Comparison of ENCODE assay signal across 21 cellular contexts in the genomic region with DNA sequence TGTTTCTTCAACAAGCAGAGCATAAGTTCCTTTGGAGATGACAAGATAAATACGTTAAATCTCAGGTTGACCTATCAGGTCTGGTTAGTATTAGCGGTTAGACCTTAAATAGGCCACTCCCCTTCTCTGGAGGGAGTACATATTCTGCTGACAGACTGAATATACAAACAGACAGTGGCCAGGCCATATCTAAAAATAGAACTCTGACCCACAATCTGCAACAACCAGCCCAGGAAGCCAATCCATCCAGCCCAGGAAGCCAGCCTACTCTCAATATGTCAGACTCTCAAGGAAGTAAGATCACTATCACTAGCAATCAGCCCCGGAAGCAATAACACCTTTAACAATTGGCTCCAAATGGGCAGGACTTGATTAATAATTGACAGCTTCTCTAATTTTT. TPM values are rescaled to one million over a fixed set of nuclear protein-coding genes. Genes with fewer than 3 reads are reported as not detected.
DNase-seq lines count a peak whose midpoint lies in the region; ATAC-seq and TF ChIP-seq lines count a peak whose summit lies in the region.
"Had no signal": no experiment of that assay in that cellular context is flagged by ENCODE, and none has a peak within 500 bp of the region (broad histone marks: within the 10 kb centered on the region; RNA-seq: fewer than 3 reads in every experiment).

No MANE protein-coding gene starts in this region.

- peak; percentile 29 for DNase-seq in activated CD4-positive, alpha-beta T cell treated with anti-CD3 and anti-CD28 coated beads, Interleukin-2, amount 10 ng/mL, durations not matched to agents 24 days and 14 days
- DNase-seq in activated CD4-positive, alpha-beta T cell treated with anti-CD3 and anti-CD28 coated beads for 4 hours, result no peak
- no peak for DNase-seq in left ventricle myocardium inferior
- no peak for DNase-seq in gastrocnemius medialis
- no peak for DNase-seq in NCI-H1417 (lab: John Stamatoyannopoulos, UW)
- DNase-seq in stimulated activated CD4-positive, alpha-beta T cell treated with anti-CD3 and anti-CD28 coated beads, Interleukin-4, amount 100 ng/mL, for 4 hours, result no peak
- DNase-seq: 8988T; BE2C; CD4-positive, alpha-beta memory T cell; H9; NCI-H1436; NCI-H2029; NCI-H2171; NCI-H510A treated with DMSO at 0.1 percent for 48 hours; NCI-H82; SHP77 had no signal

- intact Hi-C loops in activated CD4-positive, alpha-beta T cell treated with anti-CD3 and anti-CD28 coated beads, Interleukin-2, amount 10 ng/mL, durations not matched to agents 24 days and 14 days (cut with micrococcal nuclease), result no loop called here
- intact Hi-C loops in left ventricle myocardium inferior (cut with micrococcal nuclease), result no loop called here
- intact Hi-C loops in gastrocnemius medialis (cut with DNase I; ENCODE audit: low total_unique reads), result no loop called here

- H3K27ac Mint-ChIP-seq in activated CD4-positive, alpha-beta T cell treated with anti-CD3 and anti-CD28 coated beads, Interleukin-2, amount 10 ng/mL, durations not matched to agents 24 days and 14 days, result no peak overlapping the region
- H3K27ac Mint-ChIP-seq: CD4-positive, alpha-beta memory T cell; H9 had no signal

- H3K9me3 Mint-ChIP-seq in activated CD4-positive, alpha-beta T cell treated with anti-CD3 and anti-CD28 coated beads, Interleukin-2, amount 10 ng/mL, durations not matched to agents 24 days and 14 days, result peaks cover 35% of the 10 kb centered on the region

- no peak overlapping the region for H3K4me3 Mint-ChIP-seq in activated CD4-positive, alpha-beta T cell treated with anti-CD3 and anti-CD28 coated beads, Interleukin-2, amount 10 ng/mL, durations not matched to agents 24 days and 14 days
- H3K4me3 Mint-ChIP-seq: CD4-positive, alpha-beta memory T cell; H9 had no signal

- H3K27me3 Mint-ChIP-seq in activated CD4-positive, alpha-beta T cell treated with anti-CD3 and anti-CD28 coated beads, Interleukin-2, amount 10 ng/mL, durations not matched to agents 24 days and 14 days, result peaks cover 7% of the 10 kb centered on the region

- no peak for TF ChIP-seq CTCF in left ventricle myocardium inferior (IDR thresholded peaks at IDR 0.05; ENCODE audit: borderline replicate concordance)
- TF ChIP-seq CTCF in gastrocnemius medialis (IDR thresholded peaks at IDR 0.05 in 4 of 5, conservative IDR thresholded peaks at IDR 0.05 in 1 of 5), result no peak

- H3K36me3 ChIP-seq in left ventricle myocardium inferior, result no peaks in the 10 kb centered on the region
- no peaks in the 10 kb centered on the region for H3K36me3 ChIP-seq in gastrocnemius medialis
- H3K36me3 ChIP-seq: BE2C had no signal

- peaks cover 4% of the 10 kb centered on the region for H3K36me3 Mint-ChIP-seq in activated CD4-positive, alpha-beta T cell treated with anti-CD3 and anti-CD28 coated beads, Interleukin-2, amount 10 ng/mL, durations not matched to agents 24 days and 14 days (ENCODE audit: low read depth)

- H3K4me3 ChIP-seq in left ventricle myocardium inferior (no peak overlapping the region), gastrocnemius medialis (no peak overlapping the region)

- peak overlapping the region; percentile 40 for H3K27ac ChIP-seq in left ventricle myocardium inferior (replicated peaks)
- H3K27ac ChIP-seq in gastrocnemius medialis, result no peak overlapping the region
- H3K27ac ChIP-seq: HL-60 had no signal

- ATAC-seq in gastrocnemius medialis (peak; percentile 58 to 70), HG02678 (IDR thresholded peaks at IDR 0.05; ENCODE audit: unreplicated experiment) (no peak)
- ATAC-seq: Panc1 had no signal

- H3K27me3 ChIP-seq in left ventricle myocardium inferior (ENCODE audit: low read depth) (peaks cover 3% of the 10 kb centered on the region), gastrocnemius medialis (no peaks in the 10 kb centered on the region)
- H3K27me3 ChIP-seq: BE2C had no signal

- TF ChIP-seq POLR2A in gastrocnemius medialis (IDR thresholded peaks at IDR 0.05), result no peak

- H3K4me1 Mint-ChIP-seq in activated CD4-positive, alpha-beta T cell treated with anti-CD3 and anti-CD28 coated beads, Interleukin-2, amount 10 ng/mL, durations not matched to agents 24 days and 14 days, result no peaks in the 10 kb centered on the region
- H3K4me1 Mint-ChIP-seq: CD4-positive, alpha-beta memory T cell; H9 had no signal

- in situ Hi-C loops in gastrocnemius medialis (cut with MboI; ENCODE audit: low sequenced_read_pairs in 4 of 4), result no loop called here

- H3K9me3 ChIP-seq in left ventricle myocardium inferior (replicated peaks) (peaks cover 12% of the 10 kb centered on the region), gastrocnemius medialis (peaks cover 0 to 5% (median 0%) of the 10 kb centered on the region in 3 donors)
- H3K9me3 ChIP-seq: BE2C had no signal

- H3K4me1 ChIP-seq in left ventricle myocardium inferior (peaks cover 6% of the 10 kb centered on the region), gastrocnemius medialis (no peaks in the 10 kb centered on the region)
- H3K4me1 ChIP-seq: BE2C had no signal

TF ChIP-seq in PFSK-1, 5 proteins besides CTCF, POLR2A, EP300 and RAD21:
- no peak for TF ChIP-seq TAF1 (IDR thresholded peaks at IDR 0.05; ENCODE audit: borderline replicate concordance, insufficient read depth, low read length)
- TF ChIP-seq, protein P1, sequence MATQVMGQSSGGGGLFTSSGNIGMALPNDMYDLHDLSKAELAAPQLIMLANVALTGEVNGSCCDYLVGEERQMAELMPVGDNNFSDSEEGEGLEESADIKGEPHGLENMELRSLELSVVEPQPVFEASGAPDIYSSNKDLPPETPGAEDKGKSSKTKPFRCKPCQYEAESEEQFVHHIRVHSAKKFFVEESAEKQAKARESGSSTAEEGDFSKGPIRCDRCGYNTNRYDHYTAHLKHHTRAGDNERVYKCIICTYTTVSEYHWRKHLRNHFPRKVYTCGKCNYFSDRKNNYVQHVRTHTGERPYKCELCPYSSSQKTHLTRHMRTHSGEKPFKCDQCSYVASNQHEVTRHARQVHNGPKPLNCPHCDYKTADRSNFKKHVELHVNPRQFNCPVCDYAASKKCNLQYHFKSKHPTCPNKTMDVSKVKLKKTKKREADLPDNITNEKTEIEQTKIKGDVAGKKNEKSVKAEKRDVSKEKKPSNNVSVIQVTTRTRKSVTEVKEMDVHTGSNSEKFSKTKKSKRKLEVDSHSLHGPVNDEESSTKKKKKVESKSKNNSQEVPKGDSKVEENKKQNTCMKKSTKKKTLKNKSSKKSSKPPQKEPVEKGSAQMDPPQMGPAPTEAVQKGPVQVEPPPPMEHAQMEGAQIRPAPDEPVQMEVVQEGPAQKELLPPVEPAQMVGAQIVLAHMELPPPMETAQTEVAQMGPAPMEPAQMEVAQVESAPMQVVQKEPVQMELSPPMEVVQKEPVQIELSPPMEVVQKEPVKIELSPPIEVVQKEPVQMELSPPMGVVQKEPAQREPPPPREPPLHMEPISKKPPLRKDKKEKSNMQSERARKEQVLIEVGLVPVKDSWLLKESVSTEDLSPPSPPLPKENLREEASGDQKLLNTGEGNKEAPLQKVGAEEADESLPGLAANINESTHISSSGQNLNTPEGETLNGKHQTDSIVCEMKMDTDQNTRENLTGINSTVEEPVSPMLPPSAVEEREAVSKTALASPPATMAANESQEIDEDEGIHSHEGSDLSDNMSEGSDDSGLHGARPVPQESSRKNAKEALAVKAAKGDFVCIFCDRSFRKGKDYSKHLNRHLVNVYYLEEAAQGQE (IDR thresholded peaks at IDR 0.05; ENCODE audit: insufficient read depth in 1 of 2, low read depth in 2 of 2, low read length in 2 of 2), result 0 out of 4 replicates have a peak, but pooled peaks of 1 of the 2 experiments have one; percentile 59
- peak; percentile 58; the same call in 1 of the 2 replicates for TF ChIP-seq POLR2AphosphoS5 (IDR thresholded peaks at IDR 0.05; ENCODE audit: low read depth, low read length)

RNA-seq across cellular contexts. Expression of gene IL20, which starts 6.7 kb away (rescaled TPM):
- not detected in 2 replicates for total RNA-seq in activated CD4-positive, alpha-beta T cell treated with anti-CD3 and anti-CD28 coated beads, Interleukin-2, amount 10 ng/mL, durations not matched to agents 24 days and 14 days
- polyA plus RNA-seq in PFSK-1 (2012; ENCODE audit: insufficient read length, low read depth), result not detected
- total RNA-seq in left ventricle myocardium inferior (not detected), gastrocnemius medialis (not detected)
- total RNA-seq: CD4-positive, alpha-beta memory T cell; G401; H9 had no signal
- polyA plus RNA-seq: CD4-positive, alpha-beta memory T cell had no signal

RNA-seq across cellular contexts. Expression of gene IL24, which starts 25.1 kb away (rescaled TPM):
- 5.1 and 5.9 TPM in 2 replicates for total RNA-seq in activated CD4-positive, alpha-beta T cell treated with anti-CD3 and anti-CD28 coated beads, Interleukin-2, amount 10 ng/mL, durations not matched to agents 24 days and 14 days
- polyA plus RNA-seq in PFSK-1 (2012; ENCODE audit: insufficient read length, low read depth), result not detected
- total RNA-seq in left ventricle myocardium inferior (not detected), gastrocnemius medialis (not detected)
- total RNA-seq: CD4-positive, alpha-beta memory T cell; G401; H9 had no signal

RNA-seq across cellular contexts. Expression of gene FCMR, which starts 49.6 kb away (rescaled TPM):
- total RNA-seq in activated CD4-positive, alpha-beta T cell treated with anti-CD3 and anti-CD28 coated beads, Interleukin-2, amount 10 ng/mL, durations not matched to agents 24 days and 14 days, result 19.6 and 23.2 TPM in 2 replicates
- 0.83 TPM for polyA plus RNA-seq in PFSK-1 (2012; ENCODE audit: insufficient read length, low read depth)
- total RNA-seq in left ventricle myocardium inferior (3.3 TPM), gastrocnemius medialis (10 to 100 TPM in 1 of 4 donors, 1 to 10 TPM in 3; 2.1 to 10.2 (median 4.7) TPM)
- total RNA-seq: G401, H9 had no signal
